Comparison of ENCODE assay signal across 8 cellular contexts in the genomic region with DNA sequence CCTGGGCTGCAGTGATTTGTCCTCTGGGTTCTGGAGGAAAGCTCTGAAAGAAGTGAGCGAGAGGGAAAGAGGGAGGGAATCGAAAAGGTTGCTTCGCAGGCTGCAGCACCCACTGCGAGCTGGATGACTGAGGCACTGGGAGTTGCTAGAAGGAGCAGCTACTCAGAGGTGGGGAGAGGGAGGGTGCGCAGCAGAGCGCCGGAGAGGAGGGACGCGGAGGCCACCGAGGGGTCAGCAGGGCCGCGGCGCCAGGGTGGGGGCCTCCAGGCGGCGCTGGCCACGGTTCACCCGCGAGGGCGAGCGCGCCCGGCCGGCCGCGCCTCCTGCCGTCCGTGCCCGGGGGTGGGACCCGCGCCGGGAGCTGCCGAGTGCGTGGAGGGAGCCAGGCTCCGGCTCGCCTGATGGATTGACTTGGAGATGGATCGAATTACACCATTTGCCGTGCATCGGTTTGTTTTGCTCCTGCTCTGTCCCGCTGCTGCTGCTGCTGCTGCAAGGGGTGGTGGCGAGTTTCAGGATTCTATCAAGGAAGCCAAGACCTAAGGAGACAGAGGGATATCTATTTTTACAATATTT.
A peak's percentile ranks its signal among the peaks of the same experiment; 100 is the strongest.
DNase-seq lines count a peak whose midpoint lies in the region; ATAC-seq and TF ChIP-seq lines count a peak whose summit lies in the region.

A gene with protein sequence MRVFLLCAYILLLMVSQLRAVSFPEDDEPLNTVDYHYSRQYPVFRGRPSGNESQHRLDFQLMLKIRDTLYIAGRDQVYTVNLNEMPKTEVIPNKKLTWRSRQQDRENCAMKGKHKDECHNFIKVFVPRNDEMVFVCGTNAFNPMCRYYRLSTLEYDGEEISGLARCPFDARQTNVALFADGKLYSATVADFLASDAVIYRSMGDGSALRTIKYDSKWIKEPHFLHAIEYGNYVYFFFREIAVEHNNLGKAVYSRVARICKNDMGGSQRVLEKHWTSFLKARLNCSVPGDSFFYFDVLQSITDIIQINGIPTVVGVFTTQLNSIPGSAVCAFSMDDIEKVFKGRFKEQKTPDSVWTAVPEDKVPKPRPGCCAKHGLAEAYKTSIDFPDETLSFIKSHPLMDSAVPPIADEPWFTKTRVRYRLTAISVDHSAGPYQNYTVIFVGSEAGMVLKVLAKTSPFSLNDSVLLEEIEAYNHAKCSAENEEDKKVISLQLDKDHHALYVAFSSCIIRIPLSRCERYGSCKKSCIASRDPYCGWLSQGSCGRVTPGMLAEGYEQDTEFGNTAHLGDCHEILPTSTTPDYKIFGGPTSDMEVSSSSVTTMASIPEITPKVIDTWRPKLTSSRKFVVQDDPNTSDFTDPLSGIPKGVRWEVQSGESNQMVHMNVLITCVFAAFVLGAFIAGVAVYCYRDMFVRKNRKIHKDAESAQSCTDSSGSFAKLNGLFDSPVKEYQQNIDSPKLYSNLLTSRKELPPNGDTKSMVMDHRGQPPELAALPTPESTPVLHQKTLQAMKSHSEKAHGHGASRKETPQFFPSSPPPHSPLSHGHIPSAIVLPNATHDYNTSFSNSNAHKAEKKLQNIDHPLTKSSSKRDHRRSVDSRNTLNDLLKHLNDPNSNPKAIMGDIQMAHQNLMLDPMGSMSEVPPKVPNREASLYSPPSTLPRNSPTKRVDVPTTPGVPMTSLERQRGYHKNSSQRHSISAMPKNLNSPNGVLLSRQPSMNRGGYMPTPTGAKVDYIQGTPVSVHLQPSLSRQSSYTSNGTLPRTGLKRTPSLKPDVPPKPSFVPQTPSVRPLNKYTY (plus strand): TSS at position 470 of the 576 bp plus-strand sequence. CDS start 42,294 bp downstream, outside the sequence.

- H3K27me3 Mint-ChIP-seq in activated naive CD4-positive, alpha-beta T cell treated with anti-CD3 and anti-CD28 coated beads, Interleukin-2, amount 10 ng/mL, durations not matched to agents 7 days and 5 days, result peaks cover 52% of the 10 kb centered on the region

- no peaks in the 10 kb centered on the region for H3K36me3 ChIP-seq in ES-I3 (ENCODE audit: insufficient read depth, low read length)
- no peaks in the 10 kb centered on the region for H3K36me3 ChIP-seq in brain microvascular endothelial cell (replicated peaks)
- H3K36me3 ChIP-seq in rectal smooth muscle tissue (ENCODE audit: control insufficient read depth, insufficient read depth, low read length), result no peaks in the 10 kb centered on the region

- no peaks in the 10 kb centered on the region for H3K4me1 ChIP-seq in ES-I3 (ENCODE audit: insufficient read depth, low read length)
- no peaks in the 10 kb centered on the region for H3K4me1 ChIP-seq in rectal smooth muscle tissue (ENCODE audit: control insufficient read depth, insufficient read depth, low read length)

- H3K4me1 Mint-ChIP-seq in activated naive CD4-positive, alpha-beta T cell treated with anti-CD3 and anti-CD28 coated beads, Interleukin-2, amount 10 ng/mL, durations not matched to agents 7 days and 5 days, result no peaks in the 10 kb centered on the region

- ATAC-seq in GM21737 (IDR thresholded peaks at IDR 0.05; ENCODE audit: unreplicated experiment), result no peak

- H3K9me3 ChIP-seq in ES-I3 (ENCODE audit: control insufficient read depth, insufficient read depth, low read length), result no peaks in the 10 kb centered on the region

- H3K9me3 Mint-ChIP-seq in activated naive CD4-positive, alpha-beta T cell treated with anti-CD3 and anti-CD28 coated beads, Interleukin-2, amount 10 ng/mL, durations not matched to agents 7 days and 5 days, result no peaks in the 10 kb centered on the region

- H3K27me3 ChIP-seq in brain microvascular endothelial cell (replicated peaks), result no peaks in the 10 kb centered on the region
- H3K27me3 ChIP-seq in rectal smooth muscle tissue (ENCODE audit: control insufficient read depth, insufficient read depth, low read length), result peaks cover 2% of the 10 kb centered on the region

- H3K36me3 Mint-ChIP-seq in activated naive CD4-positive, alpha-beta T cell treated with anti-CD3 and anti-CD28 coated beads, Interleukin-2, amount 10 ng/mL, durations not matched to agents 7 days and 5 days, result peaks cover 1% of the 10 kb centered on the region

- in situ Hi-C loops in brain microvascular endothelial cell (cut with HindIII; ENCODE audit: low pct_ligation_motif_present, low sequenced_read_pairs), result no loop called here

- peak; percentile 32 for DNase-seq in NCI-H2107 (lab: John Stamatoyannopoulos, UW)
- peak; percentile 61 for DNase-seq in brain microvascular endothelial cell
- DNase-seq in activated naive CD4-positive, alpha-beta T cell treated with anti-CD3 and anti-CD28 coated beads, Interleukin-2, amount 10 ng/mL, durations not matched to agents 7 days and 5 days, result no peak
- DNase-seq in activated CD8-positive, alpha-beta memory T cell treated with anti-CD3 and anti-CD28 coated beads, Interleukin-2, amount 50 U/mL, for 4 hours, result no peak

- CTCF ChIA-PET in activated naive CD4-positive, alpha-beta T cell treated with anti-CD3 and anti-CD28 coated beads, Interleukin-2, amount 10 ng/mL, durations not matched to agents 7 days and 5 days (lab: Charles Lee), result interaction anchor here (0.7 to 1.5 kb wide), 3 partner anchors 9 to 271 kb away, joined by 3 to 4 read pairs (median 4); no protein-coding TSS in a partner anchor

- H3K4me3 ChIP-seq in brain microvascular endothelial cell (ENCODE audit: low read depth, low read length) (peak within 1 kb of the TSS; percentile 69), iPS-11a (ENCODE audit: low read depth, low read length) (peak within 1 kb of the TSS; percentile 67), rectal smooth muscle tissue (ENCODE audit: low read length) (peak within 1 kb of the TSS; percentile 55)

- H3K27ac ChIP-seq in brain microvascular endothelial cell (peak within 1 kb of the TSS; percentile 6), rectal smooth muscle tissue (ENCODE audit: low read depth, low read length) (peak within 1 kb of the TSS; percentile 30)

- H3K9ac ChIP-seq in ES-I3 (ENCODE audit: low read depth, low read length) (peak within 1 kb of the TSS; percentile 59), rectal smooth muscle tissue (ENCODE audit: low read length) (no peak within 1 kb of the TSS)

- no peak within 1 kb of the TSS for H3K4me3 Mint-ChIP-seq in activated naive CD4-positive, alpha-beta T cell treated with anti-CD3 and anti-CD28 coated beads, Interleukin-2, amount 10 ng/mL, durations not matched to agents 7 days and 5 days

- H3K27ac Mint-ChIP-seq in activated naive CD4-positive, alpha-beta T cell treated with anti-CD3 and anti-CD28 coated beads, Interleukin-2, amount 10 ng/mL, durations not matched to agents 7 days and 5 days, result no peak within 1 kb of the TSS

- no peak for TF ChIP-seq CTCF in brain microvascular endothelial cell (IDR thresholded peaks at IDR 0.05; ENCODE audit: low read depth, low read length, missing control alignments)

Comparison
In these comparisons a context has a peak if more than half of its experiments do, and no peak if none do; other contexts are left out.
1. DNase-seq: peak in NCI-H2107 (single experiment) and brain microvascular endothelial cell (single experiment); none in activated naive CD4-positive, alpha-beta T cell treated with anti-CD3 and anti-CD28 coated beads, Interleukin-2, amount 10 ng/mL, durations not matched to agents 7 days and 5 days (single experiment) and activated CD8-positive, alpha-beta memory T cell treated with anti-CD3 and anti-CD28 coated beads, Interleukin-2, amount 50 U/mL, for 4 hours (single experiment).
2. Peak in every context shown above with its lines, with median percentiles within 50 percentile points of each other: H3K4me3 ChIP-seq.